ENCODE assay signal across 20 cellular contexts in the genomic region with DNA sequence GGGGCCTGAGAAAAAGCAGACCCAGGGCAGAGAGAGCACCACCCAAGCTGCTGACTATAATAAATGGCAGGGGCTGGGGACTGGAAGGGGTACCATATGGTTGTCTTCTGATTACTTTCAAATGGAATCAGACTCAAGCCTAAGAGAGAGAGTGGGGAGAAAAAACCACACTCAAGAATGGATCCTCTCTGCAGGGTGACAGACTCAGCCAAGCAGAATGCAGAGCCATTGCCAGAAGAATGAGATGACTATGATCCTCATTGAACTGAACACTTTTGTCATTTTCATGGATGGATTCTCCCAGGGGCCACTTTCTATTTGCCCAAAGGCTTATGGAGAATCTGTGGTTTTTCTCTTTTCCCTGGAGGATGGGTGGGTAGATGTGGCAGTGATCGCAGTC. TPM values are rescaled to one million over a fixed set of nuclear protein-coding genes. Genes with fewer than 3 reads are reported as not detected.
A peak's percentile ranks its signal among the peaks of the same experiment; 100 is the strongest.
DNase-seq lines count a peak whose midpoint lies in the region; ATAC-seq and TF ChIP-seq lines count a peak whose summit lies in the region.
"Had no signal": no experiment of that assay in that cellular context is flagged by ENCODE, and none has a peak within 500 bp of the region (broad histone marks: within the 10 kb centered on the region; RNA-seq: fewer than 3 reads in every experiment).

No MANE protein-coding gene starts in this region.

- no peaks in the 10 kb centered on the region for H3K27me3 Mint-ChIP-seq in activated naive CD8-positive, alpha-beta T cell
- no peaks in the 10 kb centered on the region for H3K27me3 Mint-ChIP-seq in activated naive CD8-positive, alpha-beta T cell treated with anti-CD3 and anti-CD28 coated beads for 36 hours

- H3K36me3 Mint-ChIP-seq in activated naive CD8-positive, alpha-beta T cell = peaks cover 6% of the 10 kb centered on the region
- H3K36me3 Mint-ChIP-seq in activated naive CD8-positive, alpha-beta T cell treated with anti-CD3 and anti-CD28 coated beads for 36 hours = peaks cover 18% of the 10 kb centered on the region

- H3K27me3 ChIP-seq in Loucy (ENCODE audit: insufficient read depth, low read length, poor library complexity, severe bottlenecking) = no peaks in the 10 kb centered on the region
- H3K27me3 ChIP-seq: cardiac muscle cell, left lung had no signal

- H3K4me3 ChIP-seq in Loucy (ENCODE audit: low read length, poor library complexity, severe bottlenecking) = peak overlapping the region; percentile 47
- H3K4me3 ChIP-seq in mucosa of descending colon = no peak overlapping the region
- H3K4me3 ChIP-seq: cardiac muscle cell, HAP-1, left lung had no signal

- H3K4me1 Mint-ChIP-seq in activated naive CD8-positive, alpha-beta T cell (ENCODE audit: low read depth) = peaks cover 62% of the 10 kb centered on the region
- peaks cover 59% of the 10 kb centered on the region for H3K4me1 Mint-ChIP-seq in activated naive CD8-positive, alpha-beta T cell treated with anti-CD3 and anti-CD28 coated beads for 36 hours

- peaks cover 9% of the 10 kb centered on the region; the same call in 1 of the 2 replicates for H3F3A ChIP-seq in Loucy (ENCODE audit: low read depth)

- peak overlapping the region; percentile 34 for H3K27ac Mint-ChIP-seq in activated naive CD8-positive, alpha-beta T cell
- H3K27ac Mint-ChIP-seq in activated naive CD8-positive, alpha-beta T cell treated with anti-CD3 and anti-CD28 coated beads for 36 hours = no peak overlapping the region
- H3K27ac Mint-ChIP-seq: mesothelial cell of epicardium had no signal

- H4K20me1 ChIP-seq in Loucy (ENCODE audit: insufficient read depth, low read length, poor library complexity, severe bottlenecking) = peaks cover 19% of the 10 kb centered on the region

- H3K79me2 ChIP-seq in Loucy (ENCODE audit: insufficient read depth, low read length) = peaks cover 99% of the 10 kb centered on the region

- H3K9me2 ChIP-seq in Loucy (replicated peaks; ENCODE audit: low read depth, low read length) = no peaks in the 10 kb centered on the region

- H3K4me1 ChIP-seq in Loucy (ENCODE audit: insufficient read depth, low read length, poor library complexity, severe bottlenecking) = peaks cover 87% of the 10 kb centered on the region
- H3K4me1 ChIP-seq in mucosa of descending colon (ENCODE audit: low read depth) = no peaks in the 10 kb centered on the region
- H3K4me1 ChIP-seq: HAP-1 had no signal

- H3K4me2 ChIP-seq in Loucy (ENCODE audit: low read depth, low read length, poor library complexity, severe bottlenecking) = peak overlapping the region; percentile 78

- intact Hi-C loops in mucosa of descending colon (cut with DNase I, micrococcal nuclease) = no loop called here

- TF ChIP-seq CTCF in Loucy (conservative IDR thresholded peaks at IDR 0.05; ENCODE audit: low read length) = no peak
- TF ChIP-seq CTCF in mucosa of descending colon (IDR thresholded peaks at IDR 0.05) = no peak

- H3K4me3 Mint-ChIP-seq in activated naive CD8-positive, alpha-beta T cell = no peak overlapping the region
- no peak overlapping the region for H3K4me3 Mint-ChIP-seq in activated naive CD8-positive, alpha-beta T cell treated with anti-CD3 and anti-CD28 coated beads for 36 hours
- H3K4me3 Mint-ChIP-seq: mesothelial cell of epicardium had no signal

- H2AFZ ChIP-seq in Loucy (ENCODE audit: low read length) = no peak overlapping the region

- no peaks in the 10 kb centered on the region; the same call in 1 of the 2 replicates for H3K9me3 ChIP-seq in Loucy (ENCODE audit: insufficient read depth, low read depth, low read length)
- H3K9me3 ChIP-seq in mucosa of descending colon = no peaks in the 10 kb centered on the region
- H3K9me3 ChIP-seq: HAP-1, left lung had no signal

- H3K9ac ChIP-seq in Loucy (ENCODE audit: low read depth, low read length, poor library complexity, severe bottlenecking) = peak overlapping the region; percentile 47

- peaks cover under 1% of the 10 kb centered on the region for H3K9me3 Mint-ChIP-seq in activated naive CD8-positive, alpha-beta T cell (ENCODE audit: low read depth)
- H3K9me3 Mint-ChIP-seq in activated naive CD8-positive, alpha-beta T cell treated with anti-CD3 and anti-CD28 coated beads for 36 hours = peaks cover under 1% of the 10 kb centered on the region

- no peak for ATAC-seq in mucosa of descending colon
- ATAC-seq in HG03280 (IDR thresholded peaks at IDR 0.05; ENCODE audit: unreplicated experiment) = no peak
- no peak for ATAC-seq in HG03354 (IDR thresholded peaks at IDR 0.05; ENCODE audit: poor library complexity, severe bottlenecking, unreplicated experiment)

- H3K36me3 ChIP-seq in Loucy (ENCODE audit: insufficient read depth, low read length) = peaks cover 11% of the 10 kb centered on the region
- H3K36me3 ChIP-seq in mucosa of descending colon (ENCODE audit: low read depth) = no peaks in the 10 kb centered on the region
- H3K36me3 ChIP-seq: cardiac muscle cell, HAP-1, left lung had no signal

- DNase-seq in activated naive CD8-positive, alpha-beta T cell treated with anti-CD3 and anti-CD28 coated beads for 36 hours = no peak
- DNase-seq in kidney tubule cell (ENCODE audit: low spot score) (peak; percentile 39), mucosa of descending colon (no peak)
- DNase-seq in stimulated activated naive CD4-positive, alpha-beta T cell (lab: John Stamatoyannopoulos, UW) = no peak
- DNase-seq: activated CD4-positive, alpha-beta T cell treated with anti-CD3 and anti-CD28 coated beads for 48 hours; activated CD8-positive, alpha-beta memory T cell treated with anti-CD3 and anti-CD28 coated beads, Interleukin-2, amount 50 U/mL, for 48 hours; activated gamma-delta T cell; amygdala; head of caudate nucleus; NCI-H2081 treated with DMSO at 0.1 percent for 48 hours; NCI-H748 treated with DMSO at 0.1 percent for 48 hours; SIG-M5 had no signal

RNA-seq across cellular contexts. Expression of gene UBASH3B, which starts 8.7 kb away (rescaled TPM):
- total RNA-seq in activated naive CD8-positive, alpha-beta T cell treated with anti-CD3 and anti-CD28 coated beads for 36 hours = 10 to 100 TPM; 28.2 to 30.6 TPM
- 1 to 10 TPM; 3.5 to 5.9 (median 3.9) TPM for total RNA-seq in mucosa of descending colon

Comparison
In these comparisons a context has a peak if more than half of its experiments do, and no peak if none do; other contexts are left out.
1. RNA of gene UBASH3B, which starts 8.7 kb away (total RNA-seq): 28.2 to 30.6 TPM in activated naive CD8-positive, alpha-beta T cell treated with anti-CD3 and anti-CD28 coated beads for 36 hours; 3.5 to 5.9 TPM in mucosa of descending colon; every median in the first group is over 4 times any median in the second.